In the genomic region with DNA sequence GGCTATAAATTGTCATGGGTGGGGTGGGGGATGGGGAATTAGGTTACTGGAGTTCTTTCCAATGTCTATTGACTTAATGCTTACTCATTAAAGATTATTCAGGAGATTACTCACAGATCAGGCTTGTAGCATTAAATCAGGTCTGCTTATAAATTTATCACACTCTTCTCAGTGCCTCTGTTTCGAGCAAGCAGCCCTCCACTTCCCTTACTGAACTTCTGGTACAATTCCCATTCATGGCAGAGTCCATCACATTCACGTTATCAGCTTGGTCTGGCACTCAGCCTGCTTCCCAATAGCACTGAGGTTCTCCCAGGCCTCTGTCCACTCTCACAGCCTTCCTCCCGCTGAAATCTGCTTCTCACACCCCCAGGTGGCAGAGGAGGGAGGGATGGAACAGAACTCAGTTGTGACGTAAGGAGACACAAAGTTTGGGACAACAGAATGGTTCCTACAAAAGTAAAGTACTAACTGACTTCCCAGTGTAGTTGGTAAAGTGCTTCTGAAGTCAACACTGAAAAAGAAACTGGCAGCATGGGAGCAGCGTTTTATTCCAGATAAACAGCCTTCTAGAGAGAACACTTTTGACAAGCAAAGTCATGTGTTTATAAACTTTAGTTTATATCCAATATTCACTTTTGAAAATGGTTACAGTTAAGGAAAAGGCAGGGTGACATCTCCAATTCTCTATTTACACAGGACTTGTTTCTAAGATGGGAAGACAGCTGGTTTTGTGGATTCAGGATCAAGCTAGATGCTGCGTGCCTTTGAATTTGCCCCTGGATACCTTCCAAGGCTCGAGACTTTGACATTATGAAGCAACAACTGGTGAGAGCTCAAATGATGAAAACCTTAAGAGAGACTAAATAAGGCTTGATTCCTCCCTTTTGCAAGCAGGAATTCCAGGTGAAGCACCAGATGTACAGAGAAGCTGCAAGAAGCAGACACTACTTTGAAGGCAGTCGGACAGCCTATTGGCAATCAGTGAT, we compare ENCODE assay signal across 10 cellular contexts.
DNase-seq lines count a peak whose midpoint lies in the region; ATAC-seq and TF ChIP-seq lines count a peak whose summit lies in the region.
"Had no signal": no experiment of that assay in that cellular context is flagged by ENCODE, and none has a peak within 500 bp of the region (broad histone marks: within the 10 kb centered on the region; RNA-seq: fewer than 3 reads in every experiment).

No MANE protein-coding gene starts in this region.

- peaks cover 55% of the 10 kb centered on the region for H3K4me1 Mint-ChIP-seq in WTC11
- peaks cover 15 to 40% (median 38%) of the 10 kb centered on the region in 3 donors for H3K4me1 Mint-ChIP-seq in CD8-positive, alpha-beta memory T cell

- H3K27ac Mint-ChIP-seq in WTC11 = peak overlapping the region; percentile 69
- H3K27ac Mint-ChIP-seq in CD8-positive, alpha-beta memory T cell = peak overlapping the region in 1 of 8 donors; percentile 51

- intact Hi-C loops in prostate gland (cut with DNase I) = loop anchor here (5.0 to 10.0 kb wide), 2 partner anchors 37 to 80 kb away; a partner anchor contains a TSS

- H3K4me3 Mint-ChIP-seq in WTC11 = no peak overlapping the region
- H3K4me3 Mint-ChIP-seq in CD8-positive, alpha-beta memory T cell = no peak overlapping the region

- POLR2A ChIA-PET in WTC11 (lab: Charles Lee) = no interaction called here
- POLR2A ChIA-PET in CD8-positive, alpha-beta memory T cell (lab: Charles Lee) = no interaction called here

- no peaks in the 10 kb centered on the region for H3K36me3 ChIP-seq in prostate gland
- H3K36me3 ChIP-seq in CD8-positive, alpha-beta memory T cell (ENCODE audit: insufficient read depth, low read length) = no peaks in the 10 kb centered on the region

- no peaks in the 10 kb centered on the region for H3K27me3 ChIP-seq in prostate gland (replicated peaks; ENCODE audit: insufficient read depth)
- H3K27me3 ChIP-seq in CD8-positive, alpha-beta memory T cell (ENCODE audit: insufficient read depth, low read length, poor library complexity, severe bottlenecking) = no peaks in the 10 kb centered on the region

- peaks cover 7% of the 10 kb centered on the region for H3K4me1 ChIP-seq in prostate gland (replicated peaks)
- peaks cover 6% of the 10 kb centered on the region for H3K4me1 ChIP-seq in CD8-positive, alpha-beta memory T cell (ENCODE audit: insufficient read depth, low read length)

- ATAC-seq in WTC11 (no peak), HG03457 (IDR thresholded peaks at IDR 0.05; ENCODE audit: unreplicated experiment) (no peak)

- WGBS in prostate gland = 26% methylated on average over 8 of the region's 8 CpGs

- 0 out of 2 replicates have a peak, but pooled peaks cover 2% of the 10 kb centered on the region for H3K9me3 Mint-ChIP-seq in WTC11
- H3K9me3 Mint-ChIP-seq in CD8-positive, alpha-beta memory T cell = no peaks in the 10 kb centered on the region

- H3K36me3 Mint-ChIP-seq in WTC11 = peaks cover 18% of the 10 kb centered on the region
- H3K36me3 Mint-ChIP-seq in CD8-positive, alpha-beta memory T cell = peaks cover 0 to 9% (median 1%) of the 10 kb centered on the region in 3 donors

- peak; percentile 61 for DNase-seq in ELR (ENCODE audit: low read depth)
- no peak for DNase-seq in WTC11 (ENCODE audit: low spot score)
- DNase-seq in foreskin fibroblast = peak; percentile 80 to 89
- no peak for DNase-seq in prostate gland (ENCODE audit: low spot score)
- DNase-seq in CD8-positive, alpha-beta memory T cell = no peak
- no peak for DNase-seq in A172 (ENCODE audit: low spot score)
- DNase-seq in cerebellum (ENCODE audit: low spot score) = no peak
- DNase-seq: activated naive CD4-positive, alpha-beta T cell; DMS153 had no signal

- TF ChIP-seq POLR2A in prostate gland (IDR thresholded peaks at IDR 0.05) = no peak

- no peaks in the 10 kb centered on the region for H3K9me3 ChIP-seq in prostate gland
- no peaks in the 10 kb centered on the region for H3K9me3 ChIP-seq in CD8-positive, alpha-beta memory T cell (ENCODE audit: low read length)

- TF ChIP-seq CTCF in WTC11 (IDR thresholded peaks at IDR 0.05) (no peak), foreskin fibroblast (IDR thresholded peaks at IDR 0.05; ENCODE audit: low read depth, low read length) (no peak), prostate gland (IDR thresholded peaks at IDR 0.05) (no peak)

- H3K27ac ChIP-seq in prostate gland = peak overlapping the region; percentile 14 to 47
- H3K27ac ChIP-seq in CD8-positive, alpha-beta memory T cell (ENCODE audit: low read depth, low read length) = no peak overlapping the region

- H3K4me3 ChIP-seq in foreskin fibroblast (ENCODE audit: low read depth in 1 of 2, low read length in 2 of 2) (no peak overlapping the region), prostate gland (no peak overlapping the region)
- H3K4me3 ChIP-seq in CD8-positive, alpha-beta memory T cell (ENCODE audit: low read length) = no peak overlapping the region

- CTCF ChIA-PET in WTC11 (lab: Charles Lee) = interaction anchor here (0.9 to 2.1 kb wide), 3 partner anchors 82 to 142 kb away, joined by 3 to 7 read pairs (median 5); a partner anchor contains a TSS
- CTCF ChIA-PET in CD8-positive, alpha-beta memory T cell (lab: Charles Lee) = interaction anchor here (0.7 to 1.4 kb wide), 3 partner anchors 11 to 34 kb away, joined by 3 to 4 read pairs (median 3); no protein-coding TSS in a partner anchor

- no peaks in the 10 kb centered on the region for H3K27me3 Mint-ChIP-seq in WTC11 (ENCODE audit: low read depth)
- H3K27me3 Mint-ChIP-seq in CD8-positive, alpha-beta memory T cell = no peaks in the 10 kb centered on the region

TF ChIP-seq in WTC11, 78 proteins besides CTCF, POLR2A, EP300 and RAD21:
- TF ChIP-seq ZBTB21 (CRISPR knock-in tag; IDR thresholded peaks at IDR 0.05; ENCODE audit: borderline replicate concordance) (no peak), JAZF1 (CRISPR knock-in tag; IDR thresholded peaks at IDR 0.05) (no peak), ATF1 (CRISPR knock-in tag; IDR thresholded peaks at IDR 0.05) (no peak)

Comparison
In these comparisons a context has a peak if more than half of its experiments do, and no peak if none do; other contexts are left out.
1. DNase-seq: peak in ELR (single experiment) and foreskin fibroblast (2 of 2); none in WTC11 (single experiment), prostate gland (single experiment), CD8-positive, alpha-beta memory T cell (0 of 5), A172 (single experiment) and cerebellum (single experiment).